Comparison of ENCODE assay signal across 27 cellular contexts in genomic region chr10:113540845-113541553, GRCh38. TPM values are rescaled to one million over a fixed set of nuclear protein-coding genes. Genes with fewer than 3 reads are reported as not detected.
A peak's percentile ranks its signal among the peaks of the same experiment; 100 is the strongest.
DNase-seq lines count a peak whose midpoint lies in the region; ATAC-seq, FAIRE-seq and TF ChIP-seq lines count a peak whose summit lies in the region.
"Had no signal": no experiment of that assay in that cellular context is flagged by ENCODE, and none has a peak within 500 bp of the region (broad histone marks: within the 10 kb centered on the region; RNA-seq: fewer than 3 reads in every experiment).

No MANE protein-coding gene starts in this region.

- CTCF ChIA-PET in PC-9 (lab: Charles Lee), result no interaction called here

- H3K9me2 ChIP-seq in PC-9 (ENCODE audit: insufficient read depth), result no peaks in the 10 kb centered on the region

- no peak overlapping the region for H3K4me2 ChIP-seq in PC-9

- H3K9ac ChIP-seq in endodermal cell (ENCODE audit: extremely low read depth, low read length, poor library complexity, severe bottlenecking), result no peak overlapping the region

- no peaks in the 10 kb centered on the region for H3K79me2 ChIP-seq in PC-9 (ENCODE audit: low read depth)

- peak overlapping the region; percentile 13 for H3K27ac Mint-ChIP-seq in endodermal cell
- H3K27ac Mint-ChIP-seq: activated naive CD4-positive, alpha-beta T cell treated with anti-CD3 and anti-CD28 coated beads, Interleukin-2, amount 50 U/mL, for 24 hours; H9; stimulated activated naive CD8-positive, alpha-beta T cell treated with anti-CD3 and anti-CD28 coated beads, Interleukin-15, Interleukin-2, amounts not matched to agents 100 ng/mL and 50 ng/mL, for 24 hours had no signal

- TF ChIP-seq CTCF in endodermal cell (conservative IDR thresholded peaks at IDR 0.05), result no peak
- TF ChIP-seq CTCF in pancreas (IDR thresholded peaks at IDR 0.05), result no peak
- no peak for TF ChIP-seq CTCF in PC-9 (conservative IDR thresholded peaks at IDR 0.05)
- no peak for TF ChIP-seq CTCF in foreskin keratinocyte (conservative IDR thresholded peaks at IDR 0.05)
- no peak for TF ChIP-seq CTCF in thyroid gland (IDR thresholded peaks at IDR 0.05)

- peaks cover 5% of the 10 kb centered on the region for H3K4me1 ChIP-seq in endodermal cell (ENCODE audit: control insufficient read depth, insufficient read depth, low read length)
- H3K4me1 ChIP-seq in pancreas, result peaks cover 6 to 8% (median 7%) of the 10 kb centered on the region in 3 donors
- no peaks in the 10 kb centered on the region for H3K4me1 ChIP-seq in PC-9 (replicated peaks; ENCODE audit: insufficient read depth)
- no peaks in the 10 kb centered on the region for H3K4me1 ChIP-seq in foreskin keratinocyte
- H3K4me1 ChIP-seq in thyroid gland, result peaks cover 0 to 11% of the 10 kb centered on the region in 2 donors
- H3K4me1 ChIP-seq: spleen, tibial nerve had no signal

- H3K36me3 Mint-ChIP-seq in endodermal cell (ENCODE audit: low read depth), result no peaks in the 10 kb centered on the region
- H3K36me3 Mint-ChIP-seq: activated naive CD4-positive, alpha-beta T cell treated with anti-CD3 and anti-CD28 coated beads, Interleukin-2, amount 50 U/mL, for 24 hours had no signal

- no peaks in the 10 kb centered on the region for H3K9me3 ChIP-seq in endodermal cell (ENCODE audit: control insufficient read depth, low read length)
- H3K9me3 ChIP-seq in pancreas, result no peaks in the 10 kb centered on the region
- no peaks in the 10 kb centered on the region for H3K9me3 ChIP-seq in PC-9 (ENCODE audit: insufficient read depth, low read depth)
- H3K9me3 ChIP-seq in thyroid gland, result no peaks in the 10 kb centered on the region
- H3K9me3 ChIP-seq: spleen, tibial nerve had no signal

- intact Hi-C loops in pancreas (cut with DNase I) (no loop called here), PC-9 (cut with micrococcal nuclease; ENCODE audit: unreplicated experiment) (no loop called here), thyroid gland (cut with DNase I) (no loop called here)

- H3K27me3 ChIP-seq in endodermal cell (ENCODE audit: control insufficient read depth, insufficient read depth, low read length, poor library complexity, severe bottlenecking) (no peaks in the 10 kb centered on the region), pancreas (no peaks in the 10 kb centered on the region), PC-9 (ENCODE audit: insufficient read depth, low read depth) (peaks cover 25% of the 10 kb centered on the region), foreskin keratinocyte (no peaks in the 10 kb centered on the region), thyroid gland (no peaks in the 10 kb centered on the region)
- H3K27me3 ChIP-seq: spleen, tibial nerve had no signal

- no peak overlapping the region for H3K4me3 Mint-ChIP-seq in endodermal cell
- H3K4me3 Mint-ChIP-seq: activated naive CD4-positive, alpha-beta T cell treated with anti-CD3 and anti-CD28 coated beads, Interleukin-2, amount 50 U/mL, for 24 hours; central memory CD8-positive, alpha-beta T cell; H9; stimulated activated naive CD8-positive, alpha-beta T cell treated with anti-CD3 and anti-CD28 coated beads, Interleukin-15, Interleukin-2, amounts not matched to agents 100 ng/mL and 50 ng/mL, for 24 hours had no signal

- TF ChIP-seq POLR2A in thyroid gland (IDR thresholded peaks at IDR 0.05), result no peak

- FAIRE-seq in pancreas (lab: Jason Lieb, UNC), result no peak
- FAIRE-seq: astrocyte had no signal

- H3K9me3 Mint-ChIP-seq in endodermal cell, result no peaks in the 10 kb centered on the region
- H3K9me3 Mint-ChIP-seq: activated naive CD4-positive, alpha-beta T cell treated with anti-CD3 and anti-CD28 coated beads, Interleukin-2, amount 50 U/mL, for 24 hours; central memory CD8-positive, alpha-beta T cell; H9; stimulated activated naive CD8-positive, alpha-beta T cell treated with anti-CD3 and anti-CD28 coated beads, Interleukin-15, Interleukin-2, amounts not matched to agents 100 ng/mL and 50 ng/mL, for 24 hours had no signal

- H3F3A ChIP-seq in PC-9 (ENCODE audit: insufficient read depth, low read depth), result no peaks in the 10 kb centered on the region

- H3K4me1 Mint-ChIP-seq in endodermal cell, result peaks cover 32% of the 10 kb centered on the region
- H3K4me1 Mint-ChIP-seq: activated naive CD4-positive, alpha-beta T cell treated with anti-CD3 and anti-CD28 coated beads, Interleukin-2, amount 50 U/mL, for 24 hours; central memory CD8-positive, alpha-beta T cell; H9 had no signal

- no peak overlapping the region for H3K27ac ChIP-seq in endodermal cell (ENCODE audit: low read depth, low read length)
- H3K27ac ChIP-seq in pancreas, result peak overlapping the region in 2 of 4 donors; percentile 23 to 59
- no peak overlapping the region for H3K27ac ChIP-seq in PC-9
- no peak overlapping the region for H3K27ac ChIP-seq in foreskin keratinocyte
- H3K27ac ChIP-seq in thyroid gland, result no peak overlapping the region
- H3K27ac ChIP-seq: 22Rv1, spleen, tibial nerve had no signal

- peak; percentile 41 for DNase-seq in DMS53 (lab: John Stamatoyannopoulos, UW)
- no peak for DNase-seq in DMS53 treated with DMSO at 0.1 percent for 48 hours (lab: John Stamatoyannopoulos, UW; ENCODE audit: unreplicated experiment)
- peak; percentile 68 for DNase-seq in HuH-7 (ENCODE audit: low spot score)
- no peak for DNase-seq in endodermal cell
- DNase-seq in pancreas, result peak in 4 of 6 donors; percentile 28 to 60 (median 50)
- DNase-seq in PC-9, result no peak
- DNase-seq in foreskin keratinocyte, result no peak
- DNase-seq in thyroid gland, result no peak
- DNase-seq: activated CD4-positive, alpha-beta T cell treated with anti-CD3 and anti-CD28 coated beads for 48 hours; H9; hippocampal formation; KG1; NCI-H1930; NCI-H2227 treated with DMSO at 0.1 percent for 48 hours; NCI-H774; OCI-M1; spleen; stimulated activated CD4-positive, alpha-beta T cell treated with anti-CD3 and anti-CD28 coated beads, Interleukin-4, amount 100 ng/mL, for 24 hours had no signal

- peak; percentile 83 to 93 (median 88) for ATAC-seq in pancreas
- ATAC-seq in foreskin keratinocyte, result no peak

- H3K27me3 Mint-ChIP-seq in endodermal cell (ENCODE audit: insufficient read depth), result no peaks in the 10 kb centered on the region
- H3K27me3 Mint-ChIP-seq: central memory CD8-positive, alpha-beta T cell had no signal

- BruUV-seq in PC-9 (replicated peaks; lab: Mats Ljungman, UMichigan), result no TSS peak

- 87 to 90% methylated on average over 7 of the region's 7 CpGs for WGBS in endodermal cell (ENCODE audit: insufficient coverage in 1 of 2, insufficient read length in 1 of 2), 2 experiments
- WGBS in pancreas, 2 donors, result 21 to 25% methylated on average over 7 of the region's 7 CpGs
- 68 to 75% methylated on average over 7 of the region's 7 CpGs for WGBS in thyroid gland, 2 donors

- POLR2A ChIA-PET in PC-9 (lab: Charles Lee; ENCODE audit: unreplicated experiment), result no interaction called here

- no peaks in the 10 kb centered on the region for H4K20me1 ChIP-seq in PC-9 (ENCODE audit: insufficient read depth)

- H3K4me3 ChIP-seq in endodermal cell (ENCODE audit: low read length) (no peak overlapping the region), pancreas (no peak overlapping the region), PC-9 (no peak overlapping the region), thyroid gland (replicated peaks in 1 of 3) (no peak overlapping the region)
- H3K4me3 ChIP-seq: lung, spleen, tibial nerve had no signal

- H3K36me3 ChIP-seq in endodermal cell (ENCODE audit: control insufficient read depth, insufficient read depth, low read length) (no peaks in the 10 kb centered on the region), pancreas (no peaks in the 10 kb centered on the region), PC-9 (ENCODE audit: low read depth) (no peaks in the 10 kb centered on the region), thyroid gland (no peaks in the 10 kb centered on the region)
- H3K36me3 ChIP-seq: spleen, tibial nerve had no signal

- H2AFZ ChIP-seq in PC-9, result no peak overlapping the region

RNA-seq across cellular contexts. Expression of gene HABP2, which starts 11.9 kb away (rescaled TPM):
- 1 to 10 TPM in 1 of 2 donors, under 1 TPM in 1; 0.71 to 1.6 TPM for total RNA-seq in endodermal cell
- polyA plus RNA-seq in endodermal cell (2013, experiment 1 of 2), result 0.46 TPM
- polyA plus RNA-seq in endodermal cell (2013, experiment 2 of 2), result 0.33 TPM
- 10 to 100 TPM in 5 of 6 donors, 1 to 10 TPM in 1; 9.3 to 51.7 (median 14.0) TPM for total RNA-seq in pancreas
- polyA plus RNA-seq in pancreas, result 10 to 100 TPM in 1 of 2 donors, 1 to 10 TPM in 1; 8.8 to 34.9 TPM
- total RNA-seq in PC-9 (2021), result not detected in 2 replicates
- total RNA-seq in foreskin keratinocyte, result not detected in 2 replicates
- polyA plus RNA-seq in foreskin keratinocyte, result not detected in 2 replicates
- total RNA-seq in thyroid gland, result not detected
- total RNA-seq: astrocyte; Daoy; H9; spleen; T-helper 1 cell treated with Interleukin-12 subunit alpha and Interleukin-12 subunit beta and Interleukin-4 antibody, amounts not matched to agents 30 ng/mL and 1 ng/mL, for 36 hours; tibial nerve had no signal
- polyA plus RNA-seq: spleen had no signal

Comparison
In these comparisons a context has a peak if more than half of its experiments do, and no peak if none do; other contexts are left out.
1. DNase-seq: peak in DMS53 (single experiment), HuH-7 (single experiment) and pancreas (4 of 6); none in DMS53 treated with DMSO at 0.1 percent for 48 hours (single experiment), endodermal cell (single experiment), PC-9 (0 of 2), foreskin keratinocyte (0 of 2) and thyroid gland (0 of 2).